ENCODE assay signal across 6 cellular contexts in genomic region chr17:38911731-38912081, GRCh38. TPM values are rescaled to one million over a fixed set of nuclear protein-coding genes. Genes with fewer than 3 reads are reported as not detected.
"Had no signal": no experiment of that assay in that cellular context is flagged by ENCODE, and none has a peak within 500 bp of the region (broad histone marks: within the 10 kb centered on the region; RNA-seq: fewer than 3 reads in every experiment).

No MANE protein-coding gene starts in this region.

RNA-seq across cellular contexts. Expression of gene FBXO47, which starts 55.5 kb away (rescaled TPM):
- total RNA-seq: activated CD4-positive, alpha-beta T cell treated with anti-CD3 and anti-CD28 coated beads, Interleukin-2, amount 10 ng/mL, durations not matched to agents 7 days and 5 days; activated T-helper 2 cell treated with anti-CD3 and anti-CD28 coated beads, Interferon-gamma antibody, Interleukin-2, Interleukin-4, amounts not matched to agents 10 μg/mL and 5 μg/mL and 100 μg/mL, durations not matched to agents 14 hours and 24 hours and 36 hours; breast epithelium; left colon; lung microvascular endothelial cell; Right ventricle myocardium inferior had no signal
